13 cellular contexts compared by ENCODE assay signal in the genomic region with DNA sequence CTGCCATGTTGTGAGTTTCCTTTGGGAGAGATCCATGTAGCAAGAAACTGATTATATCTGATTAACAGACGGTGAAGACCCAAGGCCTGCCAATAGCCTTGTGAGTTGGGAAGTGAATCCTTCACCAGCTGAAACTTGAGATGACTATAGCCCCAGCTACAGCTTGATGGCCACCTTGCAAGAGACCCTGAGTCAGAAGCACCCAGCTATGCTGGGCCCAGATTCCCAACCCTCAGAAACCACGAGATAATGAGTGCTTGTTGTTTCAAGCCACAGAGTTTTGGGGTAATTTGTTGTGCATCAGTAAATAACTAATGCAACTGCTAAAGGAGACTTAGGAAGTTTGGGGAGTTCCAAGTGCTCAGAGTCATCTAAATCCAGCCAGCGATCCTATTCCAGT.
"Had no signal": no experiment of that assay in that cellular context is flagged by ENCODE, and none has a peak within 500 bp of the region (broad histone marks: within the 10 kb centered on the region; RNA-seq: fewer than 3 reads in every experiment).

No MANE protein-coding gene starts in this region.

- ATAC-seq: activated CD8-positive, alpha-beta T cell treated with anti-CD3 and anti-CD28 coated beads for 36 hours; body of pancreas; left lung; T-cell had no signal

- H3K9me3 ChIP-seq: body of pancreas, left lung, stomach had no signal

- H3K4me1 ChIP-seq: body of pancreas, left lung, stomach had no signal

- H3K36me3 ChIP-seq: left lung, stomach had no signal

- H3K27me3 ChIP-seq: body of pancreas, left lung, stomach had no signal

- H3K4me3 ChIP-seq: body of pancreas, left lung, stomach had no signal

- H3K27ac ChIP-seq: body of pancreas, left lung, stomach had no signal

- DNase-seq: activated CD4-positive, alpha-beta T cell treated with anti-CD3 and anti-CD28 coated beads for 4 hours; activated CD8-positive, alpha-beta memory T cell treated with anti-CD3 and anti-CD28 coated beads, Interleukin-2, amount 50 U/mL, for 4 hours; activated CD8-positive, alpha-beta T cell treated with anti-CD3 and anti-CD28 coated beads for 36 hours; activated naive CD8-positive, alpha-beta T cell treated with anti-CD3 and anti-CD28 coated beads, Interleukin-2, amount 10 ng/mL, durations not matched to agents 7 days and 5 days; body of pancreas; cerebellar nuclear complex; endodermal cell; erythroblast; left lung; stimulated activated CD4-positive, alpha-beta T cell treated with anti-CD3 and anti-CD28 coated beads, Interleukin-2, amount 100 ng/mL, for 48 hours; stomach; T-cell; T1000 had no signal
